9 cellular contexts compared by ENCODE assay signal in the genomic region with DNA sequence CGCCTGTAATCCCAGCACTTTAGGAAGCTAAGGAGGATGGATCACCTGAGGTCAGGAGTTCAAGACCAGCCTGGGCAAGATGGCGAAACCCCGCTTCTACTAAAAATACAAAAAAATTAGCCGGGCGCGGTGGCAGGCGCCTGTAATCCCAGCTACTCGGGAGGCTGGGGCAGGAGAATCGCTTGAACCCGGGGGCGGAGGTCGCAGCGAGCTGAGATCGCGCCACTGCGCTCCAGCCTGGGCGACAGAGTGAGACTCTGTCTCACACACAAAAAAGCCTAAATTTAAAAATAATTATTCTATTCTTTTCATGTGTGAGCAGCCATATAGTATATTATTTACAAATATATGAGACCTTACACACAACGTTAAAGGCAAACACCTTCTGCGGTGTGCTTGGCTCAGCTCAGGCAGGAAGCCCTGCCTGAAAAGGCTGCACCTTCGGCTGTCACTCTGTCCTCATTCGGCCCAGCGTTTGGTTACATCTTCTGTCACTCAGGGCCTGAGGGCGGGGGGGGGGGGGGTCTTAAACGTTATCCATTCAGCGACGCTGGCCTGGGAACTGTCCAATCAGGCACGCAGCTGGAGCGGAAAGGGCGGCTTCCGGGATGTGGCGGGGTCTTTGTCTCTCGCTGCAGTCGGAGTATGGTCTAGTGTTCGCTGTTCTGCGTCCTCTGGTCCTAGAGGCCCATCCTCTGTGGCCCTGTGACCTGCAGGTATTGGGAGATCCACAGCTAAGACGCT. TPM values are rescaled to one million over a fixed set of nuclear protein-coding genes. Genes with fewer than 3 reads are reported as not detected.
DNase-seq lines count a peak whose midpoint lies in the region; ATAC-seq, FAIRE-seq and TF ChIP-seq lines count a peak whose summit lies in the region.
"Not testable (repeated sequence)": the region's sequence is repeated elsewhere in the genome, so short reads cannot be mapped to it uniquely, and the experiment has no call there.
"Had no signal": no experiment of that assay in that cellular context is flagged by ENCODE, and none has a peak within 500 bp of the region (broad histone marks: within the 10 kb centered on the region; RNA-seq: fewer than 3 reads in every experiment).

A gene (plus strand): TSS at position 619 of the 744 bp plus-strand sequence. CDS start 19,076 bp downstream, outside the sequence.

- peak; percentile 96 to 97 for ATAC-seq in CD4-positive, CD25-positive, alpha-beta regulatory T cell (ENCODE audit: low read depth in 2 of 2)
- peak; percentile 95 for ATAC-seq in activated CD8-positive, alpha-beta memory T cell treated with anti-CD3 and anti-CD28 coated beads, Interleukin-2, amount 10 ng/mL, durations not matched to agents 7 days and 5 days

- peak; percentile 73 to 88 (median 84) for DNase-seq in CD4-positive, CD25-positive, alpha-beta regulatory T cell
- peak; percentile 90 for DNase-seq in H4 (ENCODE audit: low spot score)
- peak; percentile 90 for DNase-seq in NT2/D1 (ENCODE audit: low read depth, low spot score)
- DNase-seq in activated CD8-positive, alpha-beta memory T cell treated with anti-CD3 and anti-CD28 coated beads, Interleukin-2, amount 10 ng/mL, durations not matched to agents 7 days and 5 days = peak; percentile 82
- DNase-seq in bronchial epithelial cell (ENCODE audit: low read depth) = peak; percentile 59
- peak; percentile 93 for DNase-seq in right atrium auricular region (ENCODE audit: low spot score)
- DNase-seq in posterior cingulate gyrus = peak; percentile 71 to 98 (median 87)
- DNase-seq in stimulated activated CD8-positive, alpha-beta memory T cell treated with anti-CD3 and anti-CD28 coated beads, Interleukin-4, amount 100 ng/mL, for 48 hours = peak; percentile 79

- not testable (repeated sequence) for H3K36me3 ChIP-seq in CD4-positive, CD25-positive, alpha-beta regulatory T cell (ENCODE audit: control insufficient read depth, insufficient read depth, low read length); NT2/D1 (ENCODE audit: insufficient read depth, insufficient read length, low read length); bronchial epithelial cell (ENCODE audit: control insufficient read depth, insufficient read depth, low read length); right atrium auricular region

- not testable (repeated sequence) for H3K9me3 Mint-ChIP-seq in CD4-positive, CD25-positive, alpha-beta regulatory T cell; activated CD8-positive, alpha-beta memory T cell treated with anti-CD3 and anti-CD28 coated beads, Interleukin-2, amount 10 ng/mL, durations not matched to agents 7 days and 5 days (ENCODE audit: low read depth)

- not testable (repeated sequence) for H3K4me1 ChIP-seq in CD4-positive, CD25-positive, alpha-beta regulatory T cell (ENCODE audit: control insufficient read depth, insufficient read depth, low read length, poor library complexity, severe bottlenecking); NT2/D1 (ENCODE audit: insufficient read depth, insufficient read length); right atrium auricular region

- peak within 1 kb of the TSS; percentile 75 for H3K4me3 ChIP-seq in CD4-positive, CD25-positive, alpha-beta regulatory T cell (ENCODE audit: low read depth, low read length)
- H3K4me3 ChIP-seq in NT2/D1 (ENCODE audit: insufficient read length, low read depth) (peak within 1 kb of the TSS; percentile 95), bronchial epithelial cell (ENCODE audit: low read depth, low read length) (peak within 1 kb of the TSS; percentile 53), right atrium auricular region (peak within 1 kb of the TSS; percentile 39 to 72)

- FAIRE-seq in bronchial epithelial cell (lab: Jason Lieb, UNC) = not testable (repeated sequence)

- intact Hi-C loops in posterior cingulate gyrus (cut with DNase I) = not testable (repeated sequence)

- H3K27me3 ChIP-seq in CD4-positive, CD25-positive, alpha-beta regulatory T cell (ENCODE audit: control insufficient read depth, insufficient read depth, low read length); NT2/D1 (ENCODE audit: insufficient read depth, insufficient read length); bronchial epithelial cell (ENCODE audit: control insufficient read depth, insufficient read depth, low read length); right atrium auricular region: not testable (repeated sequence)

- H3K9me3 ChIP-seq in CD4-positive, CD25-positive, alpha-beta regulatory T cell (ENCODE audit: control insufficient read depth in 2 of 2, low read length in 2 of 2); right atrium auricular region: not testable (repeated sequence)
- H3K9me3 ChIP-seq in NT2/D1 (ENCODE audit: insufficient read depth, low read length) = peaks cover 14% of the 10 kb centered on the region; the same call in 1 of the 2 replicates

- H3K4me1 Mint-ChIP-seq in CD4-positive, CD25-positive, alpha-beta regulatory T cell = peaks cover 0 to 17% (median 6%) of the 10 kb centered on the region in 4 donors
- not testable (repeated sequence) for H3K4me1 Mint-ChIP-seq in activated CD8-positive, alpha-beta memory T cell treated with anti-CD3 and anti-CD28 coated beads, Interleukin-2, amount 10 ng/mL, durations not matched to agents 7 days and 5 days

- peak within 1 kb of the TSS; percentile 52 to 91 (median 89) for H3K27ac Mint-ChIP-seq in CD4-positive, CD25-positive, alpha-beta regulatory T cell
- H3K27ac Mint-ChIP-seq in activated CD8-positive, alpha-beta memory T cell treated with anti-CD3 and anti-CD28 coated beads, Interleukin-2, amount 10 ng/mL, durations not matched to agents 7 days and 5 days = peak within 1 kb of the TSS; percentile 84

- not testable (repeated sequence) for TF ChIP-seq CTCF in bronchial epithelial cell (IDR thresholded peaks at IDR 0.05; ENCODE audit: insufficient read depth, low read length, severe bottlenecking); right atrium auricular region (IDR thresholded peaks at IDR 0.05)

- peak within 1 kb of the TSS; percentile 90 to 95 (median 93) for H3K4me3 Mint-ChIP-seq in CD4-positive, CD25-positive, alpha-beta regulatory T cell
- H3K4me3 Mint-ChIP-seq in activated CD8-positive, alpha-beta memory T cell treated with anti-CD3 and anti-CD28 coated beads, Interleukin-2, amount 10 ng/mL, durations not matched to agents 7 days and 5 days = peak within 1 kb of the TSS; percentile 79

- CTCF ChIA-PET in activated CD8-positive, alpha-beta memory T cell treated with anti-CD3 and anti-CD28 coated beads, Interleukin-2, amount 10 ng/mL, durations not matched to agents 7 days and 5 days (lab: Charles Lee) = not testable (repeated sequence)

- not testable (repeated sequence) for H3K36me3 Mint-ChIP-seq in CD4-positive, CD25-positive, alpha-beta regulatory T cell; activated CD8-positive, alpha-beta memory T cell treated with anti-CD3 and anti-CD28 coated beads, Interleukin-2, amount 10 ng/mL, durations not matched to agents 7 days and 5 days

- not testable (repeated sequence) for H3K27me3 Mint-ChIP-seq in CD4-positive, CD25-positive, alpha-beta regulatory T cell; activated CD8-positive, alpha-beta memory T cell treated with anti-CD3 and anti-CD28 coated beads, Interleukin-2, amount 10 ng/mL, durations not matched to agents 7 days and 5 days

- peak within 1 kb of the TSS; percentile 5 for H3K27ac ChIP-seq in CD4-positive, CD25-positive, alpha-beta regulatory T cell (ENCODE audit: insufficient read depth, low read length, poor library complexity, severe bottlenecking)
- H3K27ac ChIP-seq in right atrium auricular region = peak within 1 kb of the TSS in 1 of 2 donors; percentile 66

- H3K9ac ChIP-seq in NT2/D1 (ENCODE audit: insufficient read length, low read depth) = peak within 1 kb of the TSS; percentile 99

RNA-seq across cellular contexts. Expression of the gene that starts here (rescaled TPM):
- 1.2 TPM for total RNA-seq in CD4-positive, CD25-positive, alpha-beta regulatory T cell
- under 1 TPM; 0.05 to 0.20 (median 0.14) TPM for polyA plus RNA-seq in CD4-positive, CD25-positive, alpha-beta regulatory T cell
- total RNA-seq in H4 (2014; rRNA removed; shearing (Covaris generic)) = 0.92 and 1.7 TPM in 2 replicates
- total RNA-seq in activated CD8-positive, alpha-beta memory T cell treated with anti-CD3 and anti-CD28 coated beads, Interleukin-2, amount 10 ng/mL, durations not matched to agents 7 days and 5 days = 1 to 10 TPM; 1.1 to 1.4 TPM
- total RNA-seq in bronchial epithelial cell (0.13 and 0.26 TPM in 2 replicates), right atrium auricular region (under 1 TPM; 0.08 to 0.19 TPM)
- total RNA-seq: endodermal cell had no signal

Comparison
In these comparisons a context has a peak if more than half of its experiments do, and no peak if none do; other contexts are left out.
1. Peak in DNase-seq and H3K4me3 ChIP-seq in bronchial epithelial cell; RNA of the gene not detected or under 1 TPM.
2. Peak in DNase-seq and H3K4me3 ChIP-seq in right atrium auricular region; RNA of the gene not detected or under 1 TPM.